In genomic region chr2:12057436-12058166, GRCh38 we compare ENCODE assay signal across 8 cellular contexts.
DNase-seq lines count a peak whose midpoint lies in the region; ATAC-seq lines count a peak whose summit lies in the region.

No MANE protein-coding gene starts in this region.

- peaks cover 11% of the 10 kb centered on the region for H3K9me3 Mint-ChIP-seq in activated CD4-positive, alpha-beta T cell treated with anti-CD3 and anti-CD28 coated beads, Interleukin-2, amount 10 ng/mL, durations not matched to agents 24 days and 14 days

- H3K27ac Mint-ChIP-seq in activated CD4-positive, alpha-beta T cell treated with anti-CD3 and anti-CD28 coated beads, Interleukin-2, amount 10 ng/mL, durations not matched to agents 24 days and 14 days, result no peak overlapping the region

- DNase-seq in CMK (ENCODE audit: low read depth) (peak; percentile 88), myocyte (ENCODE audit: low read depth) (peak; percentile 92), NCI-H1105 (lab: John Stamatoyannopoulos, UW) (no peak)
- peak; percentile 72 for DNase-seq in activated CD8-positive, alpha-beta memory T cell treated with anti-CD3 and anti-CD28 coated beads for 24 hours
- DNase-seq in stimulated activated CD4-positive, alpha-beta T cell treated with anti-CD3 and anti-CD28 coated beads, Interleukin-2, amount 100 ng/mL, for 48 hours, result no peak
- DNase-seq in activated CD4-positive, alpha-beta T cell treated with anti-CD3 and anti-CD28 coated beads, Interleukin-2, amount 10 ng/mL, durations not matched to agents 24 days and 14 days, result no peak

- intact Hi-C loops in activated CD4-positive, alpha-beta T cell treated with anti-CD3 and anti-CD28 coated beads, Interleukin-2, amount 10 ng/mL, durations not matched to agents 24 days and 14 days (cut with micrococcal nuclease), result no loop called here

- no peak overlapping the region for H3K4me3 Mint-ChIP-seq in activated CD4-positive, alpha-beta T cell treated with anti-CD3 and anti-CD28 coated beads, Interleukin-2, amount 10 ng/mL, durations not matched to agents 24 days and 14 days

- ATAC-seq in GM21360 (IDR thresholded peaks at IDR 0.05; ENCODE audit: unreplicated experiment), result peak; percentile 73
- peak; percentile 97 for ATAC-seq in HG03460 (IDR thresholded peaks at IDR 0.05; ENCODE audit: unreplicated experiment)

- peaks cover 1% of the 10 kb centered on the region for H3K4me1 Mint-ChIP-seq in activated CD4-positive, alpha-beta T cell treated with anti-CD3 and anti-CD28 coated beads, Interleukin-2, amount 10 ng/mL, durations not matched to agents 24 days and 14 days

- no peaks in the 10 kb centered on the region for H3K36me3 Mint-ChIP-seq in activated CD4-positive, alpha-beta T cell treated with anti-CD3 and anti-CD28 coated beads, Interleukin-2, amount 10 ng/mL, durations not matched to agents 24 days and 14 days (ENCODE audit: low read depth)

- H3K27me3 Mint-ChIP-seq in activated CD4-positive, alpha-beta T cell treated with anti-CD3 and anti-CD28 coated beads, Interleukin-2, amount 10 ng/mL, durations not matched to agents 24 days and 14 days, result peaks cover 40% of the 10 kb centered on the region

Comparison
In these comparisons a context has a peak if more than half of its experiments do, and no peak if none do; other contexts are left out.
1. DNase-seq: peak in CMK (single experiment), activated CD8-positive, alpha-beta memory T cell treated with anti-CD3 and anti-CD28 coated beads for 24 hours (single experiment) and myocyte (single experiment); none in stimulated activated CD4-positive, alpha-beta T cell treated with anti-CD3 and anti-CD28 coated beads, Interleukin-2, amount 100 ng/mL, for 48 hours (0 of 2), NCI-H1105 (single experiment) and activated CD4-positive, alpha-beta T cell treated with anti-CD3 and anti-CD28 coated beads, Interleukin-2, amount 10 ng/mL, durations not matched to agents 24 days and 14 days (single experiment).